Comparison of ENCODE assay signal across 1 cellular context in genomic region chr1:193519922-193520321, GRCh38.
TF ChIP-seq lines count a peak whose summit lies in the region.

No MANE protein-coding gene starts in this region.

TF ChIP-seq in GM23338, 12 proteins besides CTCF, POLR2A, EP300 and RAD21:
- TF ChIP-seq STAT1 (IDR thresholded peaks at IDR 0.05; ENCODE audit: unreplicated experiment) (no peak), EZH2 (IDR thresholded peaks at IDR 0.05; ENCODE audit: low read depth, unreplicated experiment) (no peak)
